In genomic region chr2:79114797-79115494, GRCh38 we compare ENCODE assay signal across 31 cellular contexts. TPM values are rescaled to one million over a fixed set of nuclear protein-coding genes. Genes with fewer than 3 reads are reported as not detected.
"Had no signal": no experiment of that assay in that cellular context is flagged by ENCODE, and none has a peak within 500 bp of the region (broad histone marks: within the 10 kb centered on the region; RNA-seq: fewer than 3 reads in every experiment).

No MANE protein-coding gene starts in this region.

- H3K27ac Mint-ChIP-seq: activated CD4-positive, alpha-beta T cell treated with anti-CD3 and anti-CD28 coated beads, Interleukin-2, amount 10 ng/mL, durations not matched to agents 24 days and 14 days; activated CD8-positive, alpha-beta memory T cell treated with anti-CD3 and anti-CD28 coated beads, Interleukin-2, amount 10 ng/mL, durations not matched to agents 7 days and 5 days; activated naive CD4-positive, alpha-beta T cell treated with anti-CD3 and anti-CD28 coated beads, Interleukin-2, amount 50 U/mL, for 24 hours; activated T-cell treated with anti-CD3 and anti-CD28 coated beads, Interleukin-2, amount 50 U/mL, for 24 hours; activated T-helper 1 cell treated with anti-CD3 and anti-CD28 coated beads, Interleukin-12 subunit alpha, Interleukin-12 subunit beta, Interleukin-2, Interleukin-4 antibody, amounts not matched to agents 30 ng/mL and 10 ng/mL and 1 ng/mL, durations not matched to agents 14 hours and 24 hours and 36 hours; T-helper 1 cell treated with Interleukin-12 subunit alpha and Interleukin-12 subunit beta and Interleukin-4 antibody, amounts not matched to agents 30 μg/mL and 1 μg/mL, for 36 hours; WTC11 had no signal

- H3K9me3 ChIP-seq: SJSA1 had no signal

- H3K4me1 Mint-ChIP-seq: activated CD4-positive, alpha-beta T cell treated with anti-CD3 and anti-CD28 coated beads, Interleukin-2, amount 10 ng/mL, durations not matched to agents 24 days and 14 days; activated CD8-positive, alpha-beta memory T cell treated with anti-CD3 and anti-CD28 coated beads, Interleukin-2, amount 10 ng/mL, durations not matched to agents 7 days and 5 days; activated naive CD4-positive, alpha-beta T cell treated with anti-CD3 and anti-CD28 coated beads, Interleukin-2, amount 50 U/mL, for 24 hours; central memory CD8-positive, alpha-beta T cell had no signal

- H3K4me3 Mint-ChIP-seq: activated CD4-positive, alpha-beta T cell treated with anti-CD3 and anti-CD28 coated beads, Interleukin-2, amount 10 ng/mL, durations not matched to agents 24 days and 14 days; activated CD8-positive, alpha-beta memory T cell treated with anti-CD3 and anti-CD28 coated beads, Interleukin-2, amount 10 ng/mL, durations not matched to agents 7 days and 5 days; activated naive CD4-positive, alpha-beta T cell treated with anti-CD3 and anti-CD28 coated beads, Interleukin-2, amount 50 U/mL, for 24 hours; activated T-cell treated with anti-CD3 and anti-CD28 coated beads, Interleukin-2, amount 50 U/mL, for 24 hours; activated T-helper 1 cell treated with anti-CD3 and anti-CD28 coated beads, Interleukin-12 subunit alpha, Interleukin-12 subunit beta, Interleukin-2, Interleukin-4 antibody, amounts not matched to agents 30 ng/mL and 10 ng/mL and 1 ng/mL, durations not matched to agents 14 hours and 24 hours and 36 hours; central memory CD8-positive, alpha-beta T cell; T-helper 1 cell treated with Interleukin-12 subunit alpha and Interleukin-12 subunit beta and Interleukin-4 antibody, amounts not matched to agents 30 μg/mL and 1 μg/mL, for 36 hours; WTC11 had no signal

- ATAC-seq: activated CD8-positive, alpha-beta memory T cell treated with anti-CD3 and anti-CD28 coated beads, Interleukin-2, amount 10 ng/mL, durations not matched to agents 7 days and 5 days; SK-N-SH treated with all-trans-retinoic acid at 6 μM for 48 hours; WTC11 had no signal

- H3K27me3 ChIP-seq: SJSA1 had no signal

- DNase-seq: activated CD4-positive, alpha-beta T cell treated with anti-CD3 and anti-CD28 coated beads, Interleukin-2, amount 10 ng/mL, durations not matched to agents 24 days and 14 days; activated CD4-positive, alpha-beta T cell treated with anti-CD3 and anti-CD28 coated beads, Interleukin-2, amount 50 U/mL, for 48 hours; activated CD4-positive, CD25-positive, alpha-beta regulatory T cell treated with anti-CD3 and anti-CD28 coated beads, Interleukin-2, amount 50 U/mL, for 72 hours; activated CD8-positive, alpha-beta memory T cell treated with anti-CD3 and anti-CD28 coated beads, Interleukin-2, amount 10 ng/mL, durations not matched to agents 7 days and 5 days; activated effector memory CD4-positive, alpha-beta T cell treated with Interleukin-2 at 50 U/mL for 16 hours; activated naive CD4-positive, alpha-beta T cell; activated T-cell treated with anti-CD3 and anti-CD28 coated beads, Interleukin-2, amount 50 U/mL, for 24 hours; aorta; Kasumi-1; KBM-7; NCI-H1092; NCI-H1417; NCI-H1930; NCI-H2171; NCI-H2227 treated with DMSO at 0.1 percent for 48 hours; NCI-H446 treated with DMSO at 0.1 percent for 48 hours; NCI-H524 treated with DMSO at 0.1 percent for 48 hours; NCI-H82; SHP77; SW 1271 had no signal

- H3K27me3 Mint-ChIP-seq: activated CD4-positive, alpha-beta T cell treated with anti-CD3 and anti-CD28 coated beads, Interleukin-2, amount 10 ng/mL, durations not matched to agents 24 days and 14 days; activated CD8-positive, alpha-beta memory T cell treated with anti-CD3 and anti-CD28 coated beads, Interleukin-2, amount 10 ng/mL, durations not matched to agents 7 days and 5 days; activated naive CD4-positive, alpha-beta T cell treated with anti-CD3 and anti-CD28 coated beads, Interleukin-2, amount 50 U/mL, for 24 hours; activated T-cell treated with anti-CD3 and anti-CD28 coated beads, Interleukin-2, amount 50 U/mL, for 24 hours; central memory CD8-positive, alpha-beta T cell had no signal

- H3K36me3 ChIP-seq: SJSA1 had no signal

- FAIRE-seq: bronchial epithelial cell had no signal

- H3K27ac ChIP-seq: SJSA1 had no signal

- H3K4me3 ChIP-seq: SJSA1 had no signal

- H3K4me1 ChIP-seq: SJSA1 had no signal

- H3K9me3 Mint-ChIP-seq: activated T-helper 1 cell treated with anti-CD3 and anti-CD28 coated beads, Interleukin-12 subunit alpha, Interleukin-12 subunit beta, Interleukin-2, Interleukin-4 antibody, amounts not matched to agents 30 ng/mL and 10 ng/mL and 1 ng/mL, durations not matched to agents 14 hours and 24 hours and 36 hours had no signal

- H3K36me3 Mint-ChIP-seq: activated CD8-positive, alpha-beta memory T cell treated with anti-CD3 and anti-CD28 coated beads, Interleukin-2, amount 10 ng/mL, durations not matched to agents 7 days and 5 days; activated naive CD4-positive, alpha-beta T cell treated with anti-CD3 and anti-CD28 coated beads, Interleukin-2, amount 50 U/mL, for 24 hours; WTC11 had no signal

RNA-seq across cellular contexts. Expression of gene REG1A, which starts 5.3 kb away (rescaled TPM):
- total RNA-seq: activated CD4-positive, alpha-beta T cell treated with anti-CD3 and anti-CD28 coated beads, Interleukin-2, amount 10 ng/mL, durations not matched to agents 24 days and 14 days; activated CD8-positive, alpha-beta memory T cell treated with anti-CD3 and anti-CD28 coated beads, Interleukin-2, amount 10 ng/mL, durations not matched to agents 7 days and 5 days; activated T-helper 1 cell treated with anti-CD3 and anti-CD28 coated beads, Interleukin-12 subunit alpha, Interleukin-12 subunit beta, Interleukin-2, Interleukin-4 antibody, amounts not matched to agents 30 ng/mL and 10 ng/mL and 1 ng/mL, durations not matched to agents 14 hours and 24 hours and 36 hours; bronchial epithelial cell; M059J; OCI-LY7; RPMI7951; SJSA1 had no signal

RNA-seq across cellular contexts. Expression of gene REG1B, which starts 27.2 kb away (rescaled TPM):
- total RNA-seq: activated CD4-positive, alpha-beta T cell treated with anti-CD3 and anti-CD28 coated beads, Interleukin-2, amount 10 ng/mL, durations not matched to agents 24 days and 14 days; activated CD8-positive, alpha-beta memory T cell treated with anti-CD3 and anti-CD28 coated beads, Interleukin-2, amount 10 ng/mL, durations not matched to agents 7 days and 5 days; activated T-helper 1 cell treated with anti-CD3 and anti-CD28 coated beads, Interleukin-12 subunit alpha, Interleukin-12 subunit beta, Interleukin-2, Interleukin-4 antibody, amounts not matched to agents 30 ng/mL and 10 ng/mL and 1 ng/mL, durations not matched to agents 14 hours and 24 hours and 36 hours; bronchial epithelial cell; M059J; OCI-LY7; RPMI7951; SJSA1 had no signal

RNA-seq across cellular contexts. Expression of gene REG3A, which starts 44.6 kb away (rescaled TPM):
- total RNA-seq: activated CD4-positive, alpha-beta T cell treated with anti-CD3 and anti-CD28 coated beads, Interleukin-2, amount 10 ng/mL, durations not matched to agents 24 days and 14 days; activated CD8-positive, alpha-beta memory T cell treated with anti-CD3 and anti-CD28 coated beads, Interleukin-2, amount 10 ng/mL, durations not matched to agents 7 days and 5 days; activated T-helper 1 cell treated with anti-CD3 and anti-CD28 coated beads, Interleukin-12 subunit alpha, Interleukin-12 subunit beta, Interleukin-2, Interleukin-4 antibody, amounts not matched to agents 30 ng/mL and 10 ng/mL and 1 ng/mL, durations not matched to agents 14 hours and 24 hours and 36 hours; bronchial epithelial cell; M059J; OCI-LY7; RPMI7951; SJSA1; WTC11 had no signal
